In the genomic region with DNA sequence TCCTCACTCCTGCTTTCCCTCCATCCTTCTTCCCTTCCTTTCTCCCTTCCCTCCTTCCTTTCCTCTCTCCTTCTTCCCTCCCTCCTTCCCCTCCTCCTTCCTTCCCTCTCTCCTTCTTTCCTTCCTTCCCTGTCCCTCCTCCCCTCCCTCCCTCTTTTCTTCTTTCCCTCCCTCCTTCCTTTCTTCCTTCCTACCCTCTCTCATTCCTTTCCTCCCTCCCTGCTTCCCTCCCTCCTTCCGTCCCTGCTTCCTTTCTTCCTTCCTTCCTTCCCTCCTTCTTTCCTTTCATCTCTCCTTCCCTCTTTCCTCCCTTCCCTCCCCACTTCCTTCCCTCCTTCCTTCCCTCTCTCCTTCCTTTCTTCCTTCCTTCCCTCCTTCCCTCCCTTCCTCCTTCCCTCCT, we compare ENCODE assay signal across 10 cellular contexts. TPM values are rescaled to one million over a fixed set of nuclear protein-coding genes. Genes with fewer than 3 reads are reported as not detected.
"Had no signal": no experiment of that assay in that cellular context is flagged by ENCODE, and none has a peak within 500 bp of the region (broad histone marks: within the 10 kb centered on the region; RNA-seq: fewer than 3 reads in every experiment).

No MANE protein-coding gene starts in this region.

- H3K9me3 ChIP-seq: HAP-1 had no signal

- H3K4me3 Mint-ChIP-seq: GM23338, HFFc6 had no signal

- DNase-seq: GM23248, GOT3, H7, HCEC 1CT, HFFc6 had no signal

- H3K27ac Mint-ChIP-seq: GM23338, HFFc6 had no signal

- H3K4me1 ChIP-seq: HAP-1 had no signal

- H3K36me3 ChIP-seq: HAP-1 had no signal

- H3K4me1 Mint-ChIP-seq: GM23338 had no signal

- H3K9ac ChIP-seq: GM23248 had no signal

- FAIRE-seq: H54 had no signal

- H2AFZ ChIP-seq: GM23248, GM23338 had no signal

- H3K27ac ChIP-seq: GM23248 had no signal

- H3K9me3 Mint-ChIP-seq: GM23338 had no signal

- H3K4me2 ChIP-seq: GM23338 had no signal

- H3K4me3 ChIP-seq: GM23248, GM23338, HAP-1 had no signal

- ATAC-seq: GM23338, HCT116 had no signal

RNA-seq across cellular contexts. Expression of a gene that starts 39.0 kb away (rescaled TPM):
- total RNA-seq: GM23248, H4, HFFc6 had no signal
- polyA plus RNA-seq: GM23248 had no signal
